1 cellular context compared by ENCODE assay signal in the genomic region with DNA sequence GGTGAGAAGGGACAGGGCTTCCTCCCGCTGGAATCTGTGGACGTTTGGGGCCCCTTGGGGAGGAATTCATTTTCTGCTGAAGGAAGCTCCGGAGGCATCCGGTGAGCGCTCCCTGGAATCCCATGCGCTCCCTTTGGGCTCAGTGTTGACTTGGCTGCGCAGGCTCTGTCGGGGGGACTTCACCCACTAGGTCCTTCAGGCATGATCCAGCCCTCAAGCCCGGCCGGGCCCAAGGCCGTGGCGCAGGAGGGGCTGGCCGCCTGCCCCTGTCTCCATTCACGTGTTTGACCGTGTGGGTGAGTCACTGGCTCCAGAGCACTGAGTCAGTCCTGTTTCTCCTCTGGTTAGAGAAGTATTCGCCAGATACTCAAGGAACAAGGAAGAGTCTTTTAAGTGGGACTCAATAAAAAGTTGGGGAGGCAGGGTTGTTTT.
A peak's percentile ranks its signal among the peaks of the same experiment; 100 is the strongest.
TF ChIP-seq lines count a peak whose summit lies in the region.

No MANE protein-coding gene starts in this region.

TF ChIP-seq in SK-N-SH, 30 proteins besides CTCF, POLR2A, EP300 and RAD21 (continued from another document):
- TF ChIP-seq, protein P1, sequence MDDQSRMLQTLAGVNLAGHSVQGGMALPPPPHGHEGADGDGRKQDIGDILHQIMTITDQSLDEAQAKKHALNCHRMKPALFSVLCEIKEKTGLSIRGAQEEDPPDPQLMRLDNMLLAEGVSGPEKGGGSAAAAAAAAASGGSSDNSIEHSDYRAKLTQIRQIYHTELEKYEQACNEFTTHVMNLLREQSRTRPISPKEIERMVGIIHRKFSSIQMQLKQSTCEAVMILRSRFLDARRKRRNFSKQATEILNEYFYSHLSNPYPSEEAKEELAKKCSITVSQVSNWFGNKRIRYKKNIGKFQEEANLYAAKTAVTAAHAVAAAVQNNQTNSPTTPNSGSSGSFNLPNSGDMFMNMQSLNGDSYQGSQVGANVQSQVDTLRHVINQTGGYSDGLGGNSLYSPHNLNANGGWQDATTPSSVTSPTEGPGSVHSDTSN (IDR thresholded peaks at IDR 0.05), result peak; percentile 27; the same call in 1 of the 2 replicates
- TF ChIP-seq, protein P2, sequence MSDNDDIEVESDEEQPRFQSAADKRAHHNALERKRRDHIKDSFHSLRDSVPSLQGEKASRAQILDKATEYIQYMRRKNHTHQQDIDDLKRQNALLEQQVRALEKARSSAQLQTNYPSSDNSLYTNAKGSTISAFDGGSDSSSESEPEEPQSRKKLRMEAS (IDR thresholded peaks at IDR 0.05; ENCODE audit: low read depth), result peak; percentile 96
- peak; percentile 82; the same call in 1 of the 2 replicates for TF ChIP-seq SIN3A (IDR thresholded peaks at IDR 0.05; ENCODE audit: borderline replicate concordance, low read depth, low read length)
- TF ChIP-seq CHD2 (IDR thresholded peaks at IDR 0.05; ENCODE audit: low read length, partially characterized antibody), result no peak
- TF ChIP-seq MEF2A (IDR thresholded peaks at IDR 0.05; ENCODE audit: borderline replicate concordance, low read depth), result no peak
- TF ChIP-seq JUND (IDR thresholded peaks at IDR 0.05), result peak; percentile 81
- TF ChIP-seq, protein P3, sequence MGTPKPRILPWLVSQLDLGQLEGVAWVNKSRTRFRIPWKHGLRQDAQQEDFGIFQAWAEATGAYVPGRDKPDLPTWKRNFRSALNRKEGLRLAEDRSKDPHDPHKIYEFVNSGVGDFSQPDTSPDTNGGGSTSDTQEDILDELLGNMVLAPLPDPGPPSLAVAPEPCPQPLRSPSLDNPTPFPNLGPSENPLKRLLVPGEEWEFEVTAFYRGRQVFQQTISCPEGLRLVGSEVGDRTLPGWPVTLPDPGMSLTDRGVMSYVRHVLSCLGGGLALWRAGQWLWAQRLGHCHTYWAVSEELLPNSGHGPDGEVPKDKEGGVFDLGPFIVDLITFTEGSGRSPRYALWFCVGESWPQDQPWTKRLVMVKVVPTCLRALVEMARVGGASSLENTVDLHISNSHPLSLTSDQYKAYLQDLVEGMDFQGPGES (IDR thresholded peaks at IDR 0.05; ENCODE audit: low read depth, low read length), result no peak
- no peak for TF ChIP-seq RFX5 (IDR thresholded peaks at IDR 0.05; ENCODE audit: low read length)
- TF ChIP-seq EZH2phosphoT487 (IDR thresholded peaks at IDR 0.05; ENCODE audit: borderline replicate concordance, low read depth), result no peak
- no peak for TF ChIP-seq SMC3 (IDR thresholded peaks at IDR 0.05; ENCODE audit: low read depth, low read length)
- TF ChIP-seq GABPA (IDR thresholded peaks at IDR 0.05; ENCODE audit: low read depth), result 0 out of 2 replicates have a peak, but pooled peaks have one; percentile 22
- TF ChIP-seq MXI1 (IDR thresholded peaks at IDR 0.05; ENCODE audit: low read depth, low read length), result peak; percentile 72
- TF ChIP-seq TEAD4 (IDR thresholded peaks at IDR 0.05; ENCODE audit: borderline replicate concordance, insufficient read depth), result no peak
- TF ChIP-seq NRF1 (IDR thresholded peaks at IDR 0.05; ENCODE audit: low read depth, low read length), result peak; percentile 65
- TF ChIP-seq RXRA (IDR thresholded peaks at IDR 0.05; ENCODE audit: borderline replicate concordance, low read depth), result no peak
- TF ChIP-seq YY1 (IDR thresholded peaks at IDR 0.05; ENCODE audit: low read depth), result no peak
- no peak for TF ChIP-seq GATA2 (CRISPR knock-in tag; IDR thresholded peaks at IDR 0.05)
TF ChIP-seq in SK-N-SH: peak in this region for 14.
